ENCODE assay signal across 15 cellular contexts in genomic region chr14:102784892-102785597, GRCh38. TPM values are rescaled to one million over a fixed set of nuclear protein-coding genes. Genes with fewer than 3 reads are reported as not detected.
A peak's percentile ranks its signal among the peaks of the same experiment; 100 is the strongest.
DNase-seq lines count a peak whose midpoint lies in the region; ATAC-seq and TF ChIP-seq lines count a peak whose summit lies in the region.
"Had no signal": no experiment of that assay in that cellular context is flagged by ENCODE, and none has a peak within 500 bp of the region (broad histone marks: within the 10 kb centered on the region; RNA-seq: fewer than 3 reads in every experiment).

No MANE protein-coding gene starts in this region.

- WGBS in testis, 2 donors: 80 to 87% methylated on average over 6 to 7 of the region's 7 CpGs

- intact Hi-C loops in CD4-positive, alpha-beta T cell (cut with DNase I, micrococcal nuclease): no loop called here
- intact Hi-C loops in testis (cut with DNase I; ENCODE audit: low total_unique reads): no loop called here

- no peak overlapping the region for H3K27ac ChIP-seq in CD4-positive, alpha-beta T cell (ENCODE audit: low read depth, low read length)
- H3K27ac ChIP-seq in testis: no peak overlapping the region
- H3K27ac ChIP-seq: VCaP had no signal

- CTCF ChIA-PET in CD4-positive, alpha-beta T cell (lab: Charles Lee): interaction anchor here (1.0 kb wide), 1 partner anchor 11 kb away, joined by 3 read pairs; no protein-coding TSS in a partner anchor

- no peak overlapping the region for H3K27ac Mint-ChIP-seq in CD4-positive, alpha-beta T cell
- peak overlapping the region; percentile 76 for H3K27ac Mint-ChIP-seq in memory B cell

- H3K27me3 ChIP-seq in CD4-positive, alpha-beta T cell (ENCODE audit: control insufficient read depth, insufficient read depth, low read length): no peaks in the 10 kb centered on the region
- H3K27me3 ChIP-seq in testis: no peaks in the 10 kb centered on the region

- no peaks in the 10 kb centered on the region for H3K4me1 ChIP-seq in testis

- H3K9me3 Mint-ChIP-seq in CD4-positive, alpha-beta T cell: no peaks in the 10 kb centered on the region
- H3K9me3 Mint-ChIP-seq in memory B cell: no peaks in the 10 kb centered on the region

- TF ChIP-seq POLR2A in testis (IDR thresholded peaks at IDR 0.05): no peak

- no peaks in the 10 kb centered on the region for H3K27me3 Mint-ChIP-seq in CD4-positive, alpha-beta T cell
- H3K27me3 Mint-ChIP-seq in memory B cell: no peaks in the 10 kb centered on the region

- DNase-seq in CD4-positive, alpha-beta T cell: no peak
- DNase-seq in GM12864 (ENCODE audit: low read depth) (no peak), NCI-H69 (lab: John Stamatoyannopoulos, UW) (peak; percentile 58), memory B cell (ENCODE audit: low spot score in 2 of 2) (no peak), testis (no peak), NAMALWA (ENCODE audit: low spot score) (no peak)
- DNase-seq in central memory CD4-positive, alpha-beta T cell: no peak
- DNase-seq: activated effector memory CD4-positive, alpha-beta T cell treated with anti-CD3 and anti-CD28 coated beads, Interleukin-2, amount 50 U/mL, for 16 hours; KG1; NCI-H1694; NCI-H748 treated with DMSO at 0.1 percent for 48 hours; right cardiac atrium; SHP77; stimulated activated CD4-positive, alpha-beta T cell treated with anti-CD3 and anti-CD28 coated beads, Interleukin-4, amount 100 ng/mL, for 4 hours had no signal

- POLR2A ChIA-PET in CD4-positive, alpha-beta T cell (lab: Charles Lee): no interaction called here

- H3K36me3 ChIP-seq in testis (ENCODE audit: low read depth, missing control alignments): no peaks in the 10 kb centered on the region

- TF ChIP-seq CTCF in CD4-positive, alpha-beta T cell (IDR thresholded peaks at IDR 0.05): no peak
- TF ChIP-seq CTCF in GM12864 (IDR thresholded peaks at IDR 0.05; ENCODE audit: low read depth, low read length, missing control alignments) (no peak), testis (IDR thresholded peaks at IDR 0.05) (no peak)

- H3K4me3 ChIP-seq in GM12864 (ENCODE audit: low read depth, low read length) (peak overlapping the region; percentile 51), testis (no peak overlapping the region)

- peak overlapping the region; percentile 62 for H3K4me3 Mint-ChIP-seq in CD4-positive, alpha-beta T cell
- peak overlapping the region; percentile 81 for H3K4me3 Mint-ChIP-seq in memory B cell

- H3K36me3 Mint-ChIP-seq in CD4-positive, alpha-beta T cell (ENCODE audit: low read depth): peaks cover 14% of the 10 kb centered on the region
- H3K36me3 Mint-ChIP-seq in memory B cell: peaks cover 9% of the 10 kb centered on the region

- no peak for ATAC-seq in CD4-positive, alpha-beta T cell (ENCODE audit: poor library complexity)
- ATAC-seq in memory B cell (ENCODE audit: low read depth): no peak
- ATAC-seq: right cardiac atrium had no signal

- H3K9me3 ChIP-seq in CD4-positive, alpha-beta T cell (ENCODE audit: control insufficient read depth, low read length): no peaks in the 10 kb centered on the region
- no peaks in the 10 kb centered on the region for H3K9me3 ChIP-seq in testis

- H3K4me1 Mint-ChIP-seq in CD4-positive, alpha-beta T cell (ENCODE audit: low read depth): peaks cover 75% of the 10 kb centered on the region
- peaks cover 61% of the 10 kb centered on the region for H3K4me1 Mint-ChIP-seq in memory B cell

RNA-seq across cellular contexts. Expression of gene TRAF3, which starts 7.8 kb away (rescaled TPM):
- total RNA-seq in CD4-positive, alpha-beta T cell: 10 to 100 TPM; 27.1 to 32.4 TPM
- 10 to 100 TPM; 38.2 to 38.8 TPM for total RNA-seq in testis
- polyA plus RNA-seq in testis (ENCODE audit: insufficient read depth, low read depth, low replicate concordance): 24.3 TPM
